Comparison of ENCODE assay signal across 8 cellular contexts in genomic region chr16:2603165-2604015, GRCh38.
DNase-seq lines count a peak whose midpoint lies in the region; ATAC-seq and TF ChIP-seq lines count a peak whose summit lies in the region.

No MANE protein-coding gene starts in this region.

- peak; percentile 96 for DNase-seq in AG10803 (ENCODE audit: low read depth)
- peak; percentile 83 for DNase-seq in NCI-H524 treated with DMSO at 0.1 percent for 48 hours (lab: John Stamatoyannopoulos, UW)
- DNase-seq in activated CD4-positive, alpha-beta T cell treated with anti-CD3 and anti-CD28 coated beads, Interleukin-2, amount 10 ng/mL, durations not matched to agents 7 days and 5 days, result peak; percentile 85
- peak; percentile 97 for DNase-seq in dedifferentiated amniotic fluid mesenchymal stem cell (ENCODE audit: extremely low spot score)
- peak; percentile 96 for DNase-seq in left lobe of liver (ENCODE audit: low spot score)
- peak; percentile 91 for DNase-seq in stimulated activated CD4-positive, alpha-beta T cell treated with anti-CD3 and anti-CD28 coated beads, Interleukin-1b, Interleukin-23, amount 100 ng/mL, for 48 hours

- H3K4me1 Mint-ChIP-seq in activated CD4-positive, alpha-beta T cell treated with anti-CD3 and anti-CD28 coated beads, Interleukin-2, amount 10 ng/mL, durations not matched to agents 7 days and 5 days, result peaks cover 27% of the 10 kb centered on the region

- peak; percentile 94 for TF ChIP-seq POLR2A in GM19193 (IDR thresholded peaks at IDR 0.05; ENCODE audit: extremely low read depth, insufficient read depth, insufficient read length)

- H3K9me3 Mint-ChIP-seq in activated CD4-positive, alpha-beta T cell treated with anti-CD3 and anti-CD28 coated beads, Interleukin-2, amount 10 ng/mL, durations not matched to agents 7 days and 5 days, result no peaks in the 10 kb centered on the region

- no peaks in the 10 kb centered on the region for H3K27me3 Mint-ChIP-seq in activated CD4-positive, alpha-beta T cell treated with anti-CD3 and anti-CD28 coated beads, Interleukin-2, amount 10 ng/mL, durations not matched to agents 7 days and 5 days

- H3K36me3 Mint-ChIP-seq in activated CD4-positive, alpha-beta T cell treated with anti-CD3 and anti-CD28 coated beads, Interleukin-2, amount 10 ng/mL, durations not matched to agents 7 days and 5 days (ENCODE audit: low read depth), result peaks cover 8% of the 10 kb centered on the region

- POLR2A ChIA-PET in activated CD4-positive, alpha-beta T cell treated with anti-CD3 and anti-CD28 coated beads, Interleukin-2, amount 10 ng/mL, durations not matched to agents 7 days and 5 days (lab: Charles Lee), result no interaction called here

- ATAC-seq in HG03442 (IDR thresholded peaks at IDR 0.05; ENCODE audit: unreplicated experiment) (peak; percentile 54), left lobe of liver (peak; percentile 95)

- H3K4me3 Mint-ChIP-seq in activated CD4-positive, alpha-beta T cell treated with anti-CD3 and anti-CD28 coated beads, Interleukin-2, amount 10 ng/mL, durations not matched to agents 7 days and 5 days, result peak overlapping the region; percentile 94

- peak overlapping the region; percentile 93 for H3K27ac Mint-ChIP-seq in activated CD4-positive, alpha-beta T cell treated with anti-CD3 and anti-CD28 coated beads, Interleukin-2, amount 10 ng/mL, durations not matched to agents 7 days and 5 days

- TF ChIP-seq CTCF in AG10803 (conservative IDR thresholded peaks at IDR 0.05; ENCODE audit: low read length), result no peak

- CTCF ChIA-PET in activated CD4-positive, alpha-beta T cell treated with anti-CD3 and anti-CD28 coated beads, Interleukin-2, amount 10 ng/mL, durations not matched to agents 7 days and 5 days (lab: Charles Lee), result interaction anchor here (1.3 kb wide), 1 partner anchor 323 kb away, joined by 3 read pairs; no protein-coding TSS in a partner anchor

- H3K4me3 ChIP-seq in AG10803 (ENCODE audit: low read length), result peak overlapping the region; percentile 97

Comparison
In these comparisons a context has a peak if more than half of its experiments do, and no peak if none do; other contexts are left out.
1. Peak in every context shown above with its lines: DNase-seq, ATAC-seq and H3K4me3 ChIP-seq.